In genomic region chr4:37864786-37865185, GRCh38 we compare ENCODE assay signal across 1 cellular context.
TF ChIP-seq lines count a peak whose summit lies in the region.

No MANE protein-coding gene starts in this region.

TF ChIP-seq in HepG2, 621 proteins besides CTCF, POLR2A, EP300 and RAD21 (continued from another document):
- TF ChIP-seq LCORL (IDR thresholded peaks at IDR 0.05) (no peak), LCORL (CRISPR knock-in tag; IDR thresholded peaks at IDR 0.05) (no peak), BCL3 (CRISPR knock-in tag; IDR thresholded peaks at IDR 0.05) (no peak), SALL1 (CRISPR knock-in tag; IDR thresholded peaks at IDR 0.05) (no peak), KDM1A (CRISPR knock-in tag; IDR thresholded peaks at IDR 0.05) (no peak), NAIF1 (CRISPR knock-in tag; IDR thresholded peaks at IDR 0.05; ENCODE audit: borderline replicate concordance) (no peak), ZNF816 (CRISPR knock-in tag; IDR thresholded peaks at IDR 0.05; ENCODE audit: borderline replicate concordance) (no peak)
